8 cellular contexts compared by ENCODE assay signal in the genomic region with DNA sequence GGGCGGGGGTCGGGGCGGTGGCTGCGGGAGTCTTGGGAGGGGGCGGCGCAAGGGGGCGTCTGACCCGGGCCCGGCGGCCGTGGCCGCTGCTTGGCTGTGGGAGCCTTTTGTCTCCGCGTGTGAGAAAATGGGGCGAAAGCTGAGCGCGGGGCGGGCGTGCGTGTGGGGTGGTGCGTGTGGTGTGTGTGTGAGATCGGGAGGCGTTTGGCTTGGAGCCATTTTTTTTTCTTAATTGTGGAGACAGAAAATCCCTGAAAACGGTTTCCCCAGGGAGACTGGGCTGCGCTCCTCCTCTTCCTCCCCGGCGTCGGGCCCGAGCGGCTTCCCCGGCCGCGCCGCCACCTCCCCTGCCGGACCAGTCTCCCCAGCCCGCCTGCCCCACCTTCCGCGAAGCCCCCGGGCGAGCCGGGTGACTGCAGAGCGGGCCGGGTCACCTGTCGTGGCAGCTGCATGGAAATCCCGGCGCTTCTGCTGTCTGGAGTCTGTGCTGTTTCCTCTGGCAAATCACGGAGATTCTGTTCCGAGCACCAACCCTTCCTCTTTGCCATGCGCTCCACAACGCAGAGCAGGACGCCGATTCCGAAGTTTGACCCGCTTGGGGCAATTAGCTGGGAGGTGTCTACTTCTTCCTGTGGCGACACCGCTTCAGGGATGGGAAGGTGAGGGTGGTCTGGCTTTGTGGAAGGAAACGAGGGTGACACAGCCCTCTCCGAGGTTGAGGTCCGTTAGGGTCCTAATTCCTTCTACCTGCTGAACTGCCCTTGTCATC.
DNase-seq lines count a peak whose midpoint lies in the region; ATAC-seq, FAIRE-seq and TF ChIP-seq lines count a peak whose summit lies in the region.

No MANE protein-coding gene starts in this region.

- H3K4me3 Mint-ChIP-seq in activated naive CD8-positive, alpha-beta T cell treated with anti-CD3 and anti-CD28 coated beads, Interleukin-2, amount 50 U/mL, for 24 hours, result peak overlapping the region; percentile 87

- H3K79me2 ChIP-seq in Karpas-422 (ENCODE audit: low read length), result peaks cover 60% of the 10 kb centered on the region

- in situ Hi-C loops in Caki2 (cut with HindIII; ENCODE audit: low pct_unique_long_range_greater_than_20kb, low sequenced_read_pairs), result no loop called here

- TF ChIP-seq CTCF in ovary (IDR thresholded peaks at IDR 0.05), result no peak

- no peaks in the 10 kb centered on the region for H3K36me3 Mint-ChIP-seq in activated naive CD8-positive, alpha-beta T cell treated with anti-CD3 and anti-CD28 coated beads, Interleukin-2, amount 50 U/mL, for 24 hours (ENCODE audit: low read depth)

- H3K9me3 ChIP-seq in Karpas-422 (ENCODE audit: low read length) (no peaks in the 10 kb centered on the region), SK-N-MC (ENCODE audit: low read depth, low read length) (no peaks in the 10 kb centered on the region), ovary (no peaks in the 10 kb centered on the region)

- FAIRE-seq in urothelium cell line (lab: Jason Lieb, UNC), result no peak

- peak overlapping the region; percentile 74 for H3K27ac ChIP-seq in Karpas-422 (ENCODE audit: low read length)
- H3K27ac ChIP-seq in SK-N-MC, result no peak overlapping the region
- peak overlapping the region; percentile 46 to 73 for H3K27ac ChIP-seq in ovary

- no peaks in the 10 kb centered on the region for H3K27me3 Mint-ChIP-seq in activated naive CD8-positive, alpha-beta T cell treated with anti-CD3 and anti-CD28 coated beads, Interleukin-2, amount 50 U/mL, for 24 hours

- peak overlapping the region; percentile 94 for H3K4me2 ChIP-seq in Karpas-422 (ENCODE audit: low read depth, low read length, poor library complexity, severe bottlenecking)

- H4K20me1 ChIP-seq in Karpas-422 (ENCODE audit: insufficient read depth, low read depth, low read length), result 0 out of 2 replicates have a peak, but pooled peaks cover 9% of the 10 kb centered on the region

- DNase-seq in Caki2 (ENCODE audit: low read depth) (peak; percentile 57), Karpas-422 (peak; percentile 81), SK-N-MC (ENCODE audit: low read depth, low spot score) (no peak), cardiac septum (ENCODE audit: low spot score) (peak; percentile 88), ovary (peak; percentile 47 to 69 (median 67)), urothelium cell line (ENCODE audit: low spot score) (peak; percentile 54)
- peak; percentile 49 for DNase-seq in activated naive CD8-positive, alpha-beta T cell treated with anti-CD3 and anti-CD28 coated beads, Interleukin-2, amount 50 U/mL, for 24 hours

- no peak for TF ChIP-seq EP300 in ovary (IDR thresholded peaks at IDR 0.05)

- H3K36me3 ChIP-seq in Karpas-422 (ENCODE audit: insufficient read depth, low read length) (no peaks in the 10 kb centered on the region), SK-N-MC (ENCODE audit: insufficient read depth, low read length) (no peaks in the 10 kb centered on the region), ovary (no peaks in the 10 kb centered on the region)

- H3K27me3 ChIP-seq in Karpas-422 (ENCODE audit: low read length) (no peaks in the 10 kb centered on the region), ovary (no peaks in the 10 kb centered on the region)

- peak overlapping the region; percentile 87 for H3K27ac Mint-ChIP-seq in activated naive CD8-positive, alpha-beta T cell treated with anti-CD3 and anti-CD28 coated beads, Interleukin-2, amount 50 U/mL, for 24 hours

- intact Hi-C loops in cardiac septum (cut with DNase I), result loop anchor here (5.0 kb wide), 1 partner anchor 175 kb away; no protein-coding TSS in a partner anchor
- intact Hi-C loops in ovary (cut with DNase I), result no loop called here

- H3K4me1 ChIP-seq in Karpas-422 (ENCODE audit: low read length) (peaks cover 35% of the 10 kb centered on the region), ovary (ENCODE audit: insufficient read depth) (peaks cover 3% of the 10 kb centered on the region)

- H3K9me3 Mint-ChIP-seq in activated naive CD8-positive, alpha-beta T cell treated with anti-CD3 and anti-CD28 coated beads, Interleukin-2, amount 50 U/mL, for 24 hours, result no peaks in the 10 kb centered on the region

- 0 to 1% (median 1%) methylated on average over 41 to 59 of the region's 59 CpGs for WGBS in ovary, 3 donors

- TF ChIP-seq POLR2A in ovary (IDR thresholded peaks at IDR 0.05), result no peak

- no peak overlapping the region for H2AFZ ChIP-seq in Karpas-422 (ENCODE audit: low read length)

- peak; percentile 34 for ATAC-seq in GM21737 (IDR thresholded peaks at IDR 0.05; ENCODE audit: unreplicated experiment)
- peak; percentile 38 for ATAC-seq in activated naive CD8-positive, alpha-beta T cell treated with anti-CD3 and anti-CD28 coated beads, Interleukin-2, amount 50 U/mL, for 24 hours

- no peaks in the 10 kb centered on the region for H3K9me2 ChIP-seq in Karpas-422 (replicated peaks; ENCODE audit: insufficient read depth, low read length)

- peaks cover 31% of the 10 kb centered on the region for H3K4me1 Mint-ChIP-seq in activated naive CD8-positive, alpha-beta T cell treated with anti-CD3 and anti-CD28 coated beads, Interleukin-2, amount 50 U/mL, for 24 hours

- H3K4me3 ChIP-seq in Karpas-422 (ENCODE audit: low read length) (peak overlapping the region; percentile 80), SK-N-MC (peak overlapping the region; percentile 97), ovary (peak overlapping the region; percentile 53)

- H3K9ac ChIP-seq in Karpas-422 (ENCODE audit: low read length) (peak overlapping the region; percentile 79), SK-N-MC (ENCODE audit: insufficient read length) (peak overlapping the region; percentile 79)
